Comparison of ENCODE assay signal across 36 cellular contexts in the genomic region with DNA sequence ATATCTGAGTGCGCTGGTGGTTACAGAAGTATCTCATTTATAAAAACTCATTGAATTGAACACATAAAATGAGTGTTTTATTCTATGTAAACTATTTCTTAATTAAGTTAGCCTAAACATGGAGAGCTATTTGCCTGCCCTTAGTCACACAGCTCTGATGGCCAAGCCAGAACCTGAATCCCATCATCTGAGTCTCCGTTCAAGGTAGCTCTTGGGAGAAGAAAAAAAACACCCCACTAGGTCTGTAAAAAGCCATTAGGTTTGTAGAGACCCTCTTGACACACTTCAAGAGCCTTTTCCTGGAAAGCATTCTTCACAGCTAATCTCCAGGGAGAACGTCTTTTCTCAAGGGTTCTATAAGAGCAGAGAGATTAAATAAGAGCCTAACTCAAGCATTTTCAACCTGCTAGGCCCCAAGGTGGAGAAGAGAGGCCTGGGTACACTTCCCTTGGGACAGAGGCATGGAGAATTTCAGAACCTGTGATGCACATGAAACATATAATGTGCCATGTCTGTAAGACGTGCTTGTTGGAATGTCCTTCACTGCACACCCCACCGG.
"Had no signal": no experiment of that assay in that cellular context is flagged by ENCODE, and none has a peak within 500 bp of the region (broad histone marks: within the 10 kb centered on the region; RNA-seq: fewer than 3 reads in every experiment).

No MANE protein-coding gene starts in this region.

- ATAC-seq: activated CD4-positive, alpha-beta T cell treated with anti-CD3 and anti-CD28 coated beads for 36 hours; activated T-cell treated with anti-CD3 and anti-CD28 coated beads, Interleukin-2, amount 50 U/mL, for 72 hours; body of pancreas; effector memory CD8-positive, alpha-beta T cell; gastroesophageal sphincter; left colon; natural killer cell; psoas muscle; stimulated activated effector memory CD8-positive, alpha-beta T cell treated with anti-CD3 and anti-CD28 coated beads, Interleukin-12 subunit alpha, Interleukin-12 subunit beta, amount 100 ng/mL, for 72 hours had no signal

- H3K27me3 ChIP-seq: body of pancreas, dorsolateral prefrontal cortex, gastroesophageal sphincter, neural progenitor cell, sigmoid colon, vagina had no signal

- H3K27ac Mint-ChIP-seq: activated CD4-positive, alpha-beta T cell treated with anti-CD3 and anti-CD28 coated beads for 36 hours; activated naive CD8-positive, alpha-beta T cell; activated T-cell treated with anti-CD3 and anti-CD28 coated beads, Interleukin-2, amount 50 U/mL, for 72 hours; effector memory CD8-positive, alpha-beta T cell; immature natural killer cell; natural killer cell; neural progenitor cell; stimulated activated effector memory CD8-positive, alpha-beta T cell treated with anti-CD3 and anti-CD28 coated beads, Interleukin-12 subunit alpha, Interleukin-12 subunit beta, amount 100 ng/mL, for 72 hours; stimulated activated naive CD8-positive, alpha-beta T cell treated with anti-CD3 and anti-CD28 coated beads, Interleukin-15, Interleukin-2, amounts not matched to agents 100 ng/mL and 50 ng/mL, for 24 hours; T-helper 2 cell treated with Interferon-gamma antibody and Interleukin-4, amounts not matched to agents 5 μg/mL and 100 μg/mL, for 36 hours had no signal

- H3K4me1 ChIP-seq: body of pancreas, neural progenitor cell, parathyroid adenoma, psoas muscle, vagina had no signal

- H3K4me3 Mint-ChIP-seq: activated CD4-positive, alpha-beta T cell treated with anti-CD3 and anti-CD28 coated beads for 36 hours; activated naive CD8-positive, alpha-beta T cell; activated T-cell treated with anti-CD3 and anti-CD28 coated beads, Interleukin-2, amount 50 U/mL, for 72 hours; effector memory CD8-positive, alpha-beta T cell; immature natural killer cell; natural killer cell; neural progenitor cell; stimulated activated effector memory CD8-positive, alpha-beta T cell treated with anti-CD3 and anti-CD28 coated beads, Interleukin-12 subunit alpha, Interleukin-12 subunit beta, amount 100 ng/mL, for 72 hours; stimulated activated naive CD8-positive, alpha-beta T cell treated with anti-CD3 and anti-CD28 coated beads, Interleukin-15, Interleukin-2, amounts not matched to agents 100 ng/mL and 50 ng/mL, for 24 hours; T-helper 2 cell treated with Interferon-gamma antibody and Interleukin-4, amounts not matched to agents 5 μg/mL and 100 μg/mL, for 36 hours had no signal

- H3K4me2 ChIP-seq: neural progenitor cell had no signal

- H3K4me3 ChIP-seq: body of pancreas, cardiac muscle cell, coronary artery, dorsolateral prefrontal cortex, gastroesophageal sphincter, neural progenitor cell, psoas muscle, sigmoid colon, thoracic aorta, vagina had no signal

- H3K9me3 ChIP-seq: body of pancreas, gastroesophageal sphincter, psoas muscle, sigmoid colon, thoracic aorta, vagina had no signal

- H3K36me3 Mint-ChIP-seq: activated naive CD8-positive, alpha-beta T cell; immature natural killer cell; natural killer cell; neural progenitor cell; stimulated activated effector memory CD8-positive, alpha-beta T cell treated with anti-CD3 and anti-CD28 coated beads, Interleukin-12 subunit alpha, Interleukin-12 subunit beta, amount 100 ng/mL, for 72 hours had no signal

- H2AFZ ChIP-seq: neural progenitor cell, parathyroid adenoma had no signal

- H3K9ac ChIP-seq: neural progenitor cell, parathyroid adenoma had no signal

- H3K9me3 Mint-ChIP-seq: immature natural killer cell; natural killer cell; stimulated activated effector memory CD8-positive, alpha-beta T cell treated with anti-CD3 and anti-CD28 coated beads, Interleukin-12 subunit alpha, Interleukin-12 subunit beta, amount 100 ng/mL, for 72 hours; stimulated activated naive CD8-positive, alpha-beta T cell treated with anti-CD3 and anti-CD28 coated beads, Interleukin-15, Interleukin-2, amounts not matched to agents 100 ng/mL and 50 ng/mL, for 24 hours; T-helper 2 cell treated with Interferon-gamma antibody and Interleukin-4, amounts not matched to agents 5 μg/mL and 100 μg/mL, for 36 hours had no signal

- DNase-seq: activated CD4-positive, alpha-beta T cell treated with anti-CD3 and anti-CD28 coated beads for 36 hours; activated CD4-positive, alpha-beta T cell treated with anti-CD3 and anti-CD28 coated beads, Interleukin-2, amount 50 U/mL, for 4 hours; activated CD4-positive, CD25-positive, alpha-beta regulatory T cell; activated effector memory CD4-positive, alpha-beta T cell treated with Interleukin-2 at 50 U/mL for 16 hours; activated naive CD4-positive, alpha-beta T cell treated with Interleukin-2 at 50 U/mL for 16 hours; activated T-cell treated with anti-CD3 and anti-CD28 coated beads for 4 hours; activated T-cell treated with anti-CD3 and anti-CD28 coated beads, Interleukin-2, amount 50 U/mL, for 72 hours; aorta; body of pancreas; effector memory CD8-positive, alpha-beta T cell; erythroblast; head of caudate nucleus; hypothalamus; immature natural killer cell; kidney; left colon; mesenchymal stem cell; natural killer cell; occipital lobe; psoas muscle; sigmoid colon; small intestine; stimulated activated CD4-positive, alpha-beta T cell treated with anti-CD3 and anti-CD28 coated beads, Interleukin-4, amount 100 ng/mL, for 24 hours; trophoblast cell had no signal

- H3K4me1 Mint-ChIP-seq: activated CD4-positive, alpha-beta T cell treated with anti-CD3 and anti-CD28 coated beads for 36 hours; natural killer cell; stimulated activated effector memory CD8-positive, alpha-beta T cell treated with anti-CD3 and anti-CD28 coated beads, Interleukin-12 subunit alpha, Interleukin-12 subunit beta, amount 100 ng/mL, for 72 hours had no signal

- H3K27ac ChIP-seq: body of pancreas, cardiac muscle cell, coronary artery, gastroesophageal sphincter, neural progenitor cell, parathyroid adenoma, psoas muscle, thoracic aorta, vagina had no signal

- H3K36me3 ChIP-seq: cardiac muscle cell, gastroesophageal sphincter, neural progenitor cell, sigmoid colon, thoracic aorta, vagina had no signal
